Comparison of ENCODE assay signal across 10 cellular contexts in genomic region chr11:123137496-123138270, GRCh38. TPM values are rescaled to one million over a fixed set of nuclear protein-coding genes. Genes with fewer than 3 reads are reported as not detected.
DNase-seq lines count a peak whose midpoint lies in the region; ATAC-seq and TF ChIP-seq lines count a peak whose summit lies in the region.
"Had no signal": no experiment of that assay in that cellular context is flagged by ENCODE, and none has a peak within 500 bp of the region (broad histone marks: within the 10 kb centered on the region; RNA-seq: fewer than 3 reads in every experiment).

No MANE protein-coding gene starts in this region.

- peaks cover 15% of the 10 kb centered on the region for H3K36me3 Mint-ChIP-seq in nephron progenitor cell (ENCODE audit: low read depth)

- CTCF ChIA-PET in BJ (lab: Yijun Ruan, JAX): interaction anchor here (1.0 to 1.9 kb wide), 7 partner anchors 26 to 124 kb away, joined by 3 to 9 read pairs (median 5); no protein-coding TSS in a partner anchor

- H3K9me3 Mint-ChIP-seq in nephron progenitor cell: peaks cover 7% of the 10 kb centered on the region

- H3K27me3 Mint-ChIP-seq in nephron progenitor cell (ENCODE audit: low read depth, poor library complexity): no peaks in the 10 kb centered on the region

- no peak for ATAC-seq in GM21737 (IDR thresholded peaks at IDR 0.05; ENCODE audit: unreplicated experiment)
- no peak for ATAC-seq in GM21526 (IDR thresholded peaks at IDR 0.05; ENCODE audit: low FRiP score, unreplicated experiment)
- ATAC-seq in HG02885 (IDR thresholded peaks at IDR 0.05; ENCODE audit: poor library complexity, unreplicated experiment): no peak
- ATAC-seq: GM12878 had no signal

- H3K4me3 ChIP-seq in BJ (ENCODE audit: low read depth, low read length) (peak overlapping the region; percentile 15), fibroblast of the aortic adventitia (ENCODE audit: low read depth, low read length) (peak overlapping the region; percentile 28)
- H3K4me3 ChIP-seq: GM12878 had no signal

- H3K27me3 ChIP-seq in BJ (ENCODE audit: control insufficient read depth, insufficient read depth, low read length): no peaks in the 10 kb centered on the region

- peak overlapping the region; percentile 100 for H3K27ac Mint-ChIP-seq in nephron progenitor cell

- POLR2A ChIA-PET in BJ (lab: Charles Lee): interaction anchor here (0.5 to 1.0 kb wide), 6 partner anchors 55 to 424 kb away, joined by 3 to 20 read pairs (median 4); partner anchors contain the start of gene HSPA8

- TF ChIP-seq CTCF in BJ (IDR thresholded peaks at IDR 0.05; ENCODE audit: insufficient read depth, low read depth, low read length): peak; percentile 52
- TF ChIP-seq CTCF in fibroblast of the aortic adventitia (IDR thresholded peaks at IDR 0.05; ENCODE audit: insufficient read depth, low read length): peak; percentile 36
- no peak for TF ChIP-seq CTCF in nephron progenitor cell (IDR thresholded peaks at IDR 0.05)

- DNase-seq in BJ (ENCODE audit: low read depth) (peak; percentile 70), NCI-H69 (lab: John Stamatoyannopoulos, UW) (peak; percentile 90), fibroblast of the aortic adventitia (ENCODE audit: low read depth) (peak; percentile 92), nephron progenitor cell (peak; percentile 70)
- DNase-seq in stimulated activated CD4-positive, alpha-beta T cell treated with anti-CD3 and anti-CD28 coated beads, Interleukin-2, amount 100 ng/mL, for 24 hours: no peak

- no peaks in the 10 kb centered on the region; the same call in 1 of the 2 replicates for H3K36me3 ChIP-seq in BJ (ENCODE audit: control insufficient read depth, insufficient read depth, low read length)

- H3K4me3 Mint-ChIP-seq in nephron progenitor cell: peak overlapping the region; percentile 70

- H3K4me1 Mint-ChIP-seq in nephron progenitor cell: peaks cover 50% of the 10 kb centered on the region

RNA-seq across cellular contexts. Expression of gene CLMP, which starts 57.4 kb away (rescaled TPM):
- polyA plus RNA-seq in BJ (2011; rRNA removed): 174 and 219 TPM in 2 replicates
- polyA minus RNA-seq in BJ (2011; rRNA and poly(A)+ RNA removed): 192 and 295 TPM in 2 replicates
- total RNA-seq in fibroblast of the aortic adventitia (ENCODE audit: low replicate concordance): 187 and 235 TPM in 2 replicates
- total RNA-seq: activated CD8-positive, alpha-beta memory T cell treated with anti-CD3 and anti-CD28 coated beads for 36 hours had no signal

Comparison
In these comparisons a context has a peak if more than half of its experiments do, and no peak if none do; other contexts are left out.
1. DNase-seq: peak in BJ (single experiment), NCI-H69 (single experiment), fibroblast of the aortic adventitia (single experiment) and nephron progenitor cell (single experiment); none in stimulated activated CD4-positive, alpha-beta T cell treated with anti-CD3 and anti-CD28 coated beads, Interleukin-2, amount 100 ng/mL, for 24 hours (0 of 2).